Comparison of ENCODE assay signal across 10 cellular contexts in genomic region chr12:46585854-46586621, GRCh38.
DNase-seq lines count a peak whose midpoint lies in the region; ATAC-seq and TF ChIP-seq lines count a peak whose summit lies in the region.
"Had no signal": no experiment of that assay in that cellular context is flagged by ENCODE, and none has a peak within 500 bp of the region (broad histone marks: within the 10 kb centered on the region; RNA-seq: fewer than 3 reads in every experiment).

No MANE protein-coding gene starts in this region.

- H3K4me3 Mint-ChIP-seq in natural killer cell: peak overlapping the region; percentile 38

- H3K4me1 Mint-ChIP-seq in natural killer cell: peaks cover 84 to 86% of the 10 kb centered on the region in 2 donors

- in situ Hi-C loops in astrocyte of the spinal cord (cut with HindIII; ENCODE audit: low sequenced_read_pairs): no loop called here

- H3K4me3 ChIP-seq in HFF-Myc (replicated peaks; ENCODE audit: low read depth, low read length) (no peak overlapping the region), NT2/D1 (ENCODE audit: insufficient read length, low read depth) (no peak overlapping the region), astrocyte of the spinal cord (ENCODE audit: low read depth, low read length) (no peak overlapping the region)
- H3K4me3 ChIP-seq: SK-N-MC, skin epidermis had no signal

- peaks cover 3% of the 10 kb centered on the region for H3K4me1 ChIP-seq in NT2/D1 (ENCODE audit: insufficient read depth, insufficient read length)

- H3K9me3 Mint-ChIP-seq in natural killer cell: peaks cover 8 to 22% of the 10 kb centered on the region in 2 donors

- H3K27me3 Mint-ChIP-seq in natural killer cell (ENCODE audit: low read depth in 2 of 2): no peaks in the 10 kb centered on the region

- DNase-seq in HFF-Myc (ENCODE audit: extremely low read depth, low read depth) (peak; percentile 59), NT2/D1 (ENCODE audit: low read depth, low spot score) (peak; percentile 89), astrocyte of the spinal cord (ENCODE audit: low read depth, low spot score) (peak; percentile 88), natural killer cell (peak; percentile 30), foreskin melanocyte (no peak), COR-L47 (lab: John Stamatoyannopoulos, UW) (no peak)

- no peak overlapping the region for H3K9ac ChIP-seq in NT2/D1 (ENCODE audit: insufficient read length, low read depth)

- H3K36me3 ChIP-seq in NT2/D1 (ENCODE audit: insufficient read depth, insufficient read length, low read length): no peaks in the 10 kb centered on the region

- no peak for TF ChIP-seq CTCF in HFF-Myc (IDR thresholded peaks at IDR 0.05; ENCODE audit: low read depth, low read length, missing control alignments)
- no peak for TF ChIP-seq CTCF in astrocyte of the spinal cord (IDR thresholded peaks at IDR 0.05; ENCODE audit: low read depth, low read length)
- TF ChIP-seq CTCF in natural killer cell (IDR thresholded peaks at IDR 0.05): no peak

- H3K27me3 ChIP-seq in NT2/D1 (ENCODE audit: insufficient read depth, insufficient read length): no peaks in the 10 kb centered on the region

- peaks cover 45% of the 10 kb centered on the region for H3K36me3 Mint-ChIP-seq in natural killer cell

- intact Hi-C loops in natural killer cell (cut with micrococcal nuclease): loop anchor here (2.0 to 5.0 kb wide), 2 partner anchors 15 to 39 kb away; no protein-coding TSS in a partner anchor

- ATAC-seq in natural killer cell: peak in 2 of 3 donors; percentile 50 to 54
- ATAC-seq in HG02763 (IDR thresholded peaks at IDR 0.05; ENCODE audit: unreplicated experiment): no peak
- ATAC-seq in HG03095 (IDR thresholded peaks at IDR 0.05; ENCODE audit: unreplicated experiment): no peak

- H3K9me3 ChIP-seq in NT2/D1 (ENCODE audit: insufficient read depth, low read length): no peaks in the 10 kb centered on the region

- H3K27ac Mint-ChIP-seq in natural killer cell: peak overlapping the region; percentile 54 to 60

Comparison
In these comparisons a context has a peak if more than half of its experiments do, and no peak if none do; other contexts are left out.
1. DNase-seq: peak in HFF-Myc (single experiment), NT2/D1 (single experiment), astrocyte of the spinal cord (single experiment) and natural killer cell (single experiment); none in foreskin melanocyte (single experiment) and COR-L47 (single experiment).
2. ATAC-seq: peak in natural killer cell (2 of 3); none in HG02763 (single experiment) and HG03095 (single experiment).